In genomic region chr9:115636596-115636995, GRCh38 we compare ENCODE assay signal across 1 cellular context.
TF ChIP-seq lines count a peak whose summit lies in the region.

No MANE protein-coding gene starts in this region.

TF ChIP-seq in IMR-90, 13 proteins besides CTCF, POLR2A, EP300 and RAD21:
- TF ChIP-seq CHD1 (IDR thresholded peaks at IDR 0.05; ENCODE audit: low read depth, low read length), result no peak
- TF ChIP-seq RCOR1 (IDR thresholded peaks at IDR 0.05; ENCODE audit: insufficient replicate concordance, low read length), result no peak
- no peak for TF ChIP-seq RFX5 (IDR thresholded peaks at IDR 0.05; ENCODE audit: low read depth, low read length)
- TF ChIP-seq MXI1 (IDR thresholded peaks at IDR 0.05; ENCODE audit: borderline replicate concordance, low read depth, low read length), result no peak
- no peak for TF ChIP-seq ELK1 (IDR thresholded peaks at IDR 0.05; ENCODE audit: borderline replicate concordance, low read depth, low read length)
- TF ChIP-seq MAZ (IDR thresholded peaks at IDR 0.05; ENCODE audit: borderline replicate concordance, low read depth, low read length), result no peak
- no peak for TF ChIP-seq NFE2L2 (IDR thresholded peaks at IDR 0.05; ENCODE audit: low read depth, low read length)
- no peak for TF ChIP-seq BHLHE40 (IDR thresholded peaks at IDR 0.05; ENCODE audit: low read depth, low read length)
- TF ChIP-seq SMC3 (IDR thresholded peaks at IDR 0.05; ENCODE audit: low read depth, low read length), result no peak
- TF ChIP-seq MAFK (IDR thresholded peaks at IDR 0.05; ENCODE audit: low read depth, low read length), result no peak
- TF ChIP-seq USF2 (IDR thresholded peaks at IDR 0.05; ENCODE audit: low read depth, low read length), result no peak
- TF ChIP-seq CEBPB (IDR thresholded peaks at IDR 0.05; ENCODE audit: low read depth, low read length), result no peak
- no peak for TF ChIP-seq FOS (IDR thresholded peaks at IDR 0.05; ENCODE audit: low read depth, low read length)
